In genomic region chr2:161337247-161337646, GRCh38 we compare ENCODE assay signal across 30 cellular contexts.
"Had no signal": no experiment of that assay in that cellular context is flagged by ENCODE, and none has a peak within 500 bp of the region (broad histone marks: within the 10 kb centered on the region; RNA-seq: fewer than 3 reads in every experiment).

No MANE protein-coding gene starts in this region.

- H3K36me3 ChIP-seq: ascending aorta, gastrocnemius medialis had no signal

- H3K4me3 Mint-ChIP-seq: activated CD4-positive, alpha-beta memory T cell treated with anti-CD3 and anti-CD28 coated beads for 36 hours; activated CD4-positive, alpha-beta T cell treated with anti-CD3 and anti-CD28 coated beads for 36 hours; activated CD4-positive, alpha-beta T cell treated with anti-CD3 and anti-CD28 coated beads, Interleukin-2, amount 10 ng/mL, durations not matched to agents 24 days and 14 days; activated CD8-positive, alpha-beta T cell treated with anti-CD3 and anti-CD28 coated beads, Interleukin-2, amount 10 ng/mL, durations not matched to agents 7 days and 5 days; activated naive CD4-positive, alpha-beta T cell treated with anti-CD3 and anti-CD28 coated beads, Interleukin-2, amount 10 ng/mL, durations not matched to agents 7 days and 5 days; activated naive CD8-positive, alpha-beta T cell treated with anti-CD3 and anti-CD28 coated beads, Interleukin-2, amount 10 ng/mL, durations not matched to agents 7 days and 5 days; activated T-cell treated with anti-CD3 and anti-CD28 coated beads, Interleukin-2, amount 50 U/mL, for 24 hours; activated T-cell treated with anti-CD3 and anti-CD28 coated beads, Interleukin-2, amount 50 U/mL, for 72 hours; brain; central memory CD8-positive, alpha-beta T cell; dendritic cell treated with granulocyte-macrophage colony-stimulating factor and Interleukin-4, amounts not matched to agents 40 ng/mL and 50 ng/mL, for 4 days had no signal

- DNase-seq: activated CD4-positive, alpha-beta memory T cell treated with anti-CD3 and anti-CD28 coated beads for 36 hours; activated CD4-positive, alpha-beta T cell treated with anti-CD3 and anti-CD28 coated beads for 36 hours; activated CD4-positive, alpha-beta T cell treated with anti-CD3 and anti-CD28 coated beads, Interleukin-2, amount 10 ng/mL, durations not matched to agents 24 days and 14 days; activated CD4-positive, CD25-positive, alpha-beta regulatory T cell; activated CD4-positive, CD25-positive, alpha-beta regulatory T cell treated with anti-CD3 and anti-CD28 coated beads, Interleukin-2, amount 50 U/mL, for 72 hours; activated CD8-positive, alpha-beta memory T cell treated with anti-CD3 and anti-CD28 coated beads, Interleukin-2, amount 50 U/mL, for 48 hours; activated CD8-positive, alpha-beta T cell treated with anti-CD3 and anti-CD28 coated beads, Interleukin-2, amount 10 ng/mL, durations not matched to agents 7 days and 5 days; activated gamma-delta T cell; activated naive CD4-positive, alpha-beta T cell; activated naive CD4-positive, alpha-beta T cell treated with anti-CD3 and anti-CD28 coated beads, Interleukin-2, amount 10 ng/mL, durations not matched to agents 7 days and 5 days; activated naive CD8-positive, alpha-beta T cell treated with anti-CD3 and anti-CD28 coated beads, Interleukin-2, amount 10 ng/mL, durations not matched to agents 7 days and 5 days; activated T-cell treated with anti-CD3 and anti-CD28 coated beads for 4 hours; activated T-cell treated with anti-CD3 and anti-CD28 coated beads, Interleukin-2, amount 50 U/mL, for 24 hours; activated T-cell treated with anti-CD3 and anti-CD28 coated beads, Interleukin-2, amount 50 U/mL, for 72 hours; dorsolateral prefrontal cortex; effector memory CD4-positive, alpha-beta T cell; erythroblast; foreskin keratinocyte; gastrocnemius medialis; heart right ventricle; T-helper 2 cell had no signal

- H3K4me2 ChIP-seq: hepatocyte had no signal

- H3K9me3 ChIP-seq: ascending aorta, esophagus muscularis mucosa, gastrocnemius medialis, heart right ventricle had no signal

- FAIRE-seq: bronchial epithelial cell had no signal

- H3K27me3 Mint-ChIP-seq: activated CD4-positive, alpha-beta memory T cell treated with anti-CD3 and anti-CD28 coated beads for 36 hours; activated CD4-positive, alpha-beta T cell treated with anti-CD3 and anti-CD28 coated beads for 36 hours; activated CD4-positive, alpha-beta T cell treated with anti-CD3 and anti-CD28 coated beads, Interleukin-2, amount 10 ng/mL, durations not matched to agents 24 days and 14 days; activated naive CD4-positive, alpha-beta T cell treated with anti-CD3 and anti-CD28 coated beads, Interleukin-2, amount 10 ng/mL, durations not matched to agents 7 days and 5 days; activated naive CD8-positive, alpha-beta T cell treated with anti-CD3 and anti-CD28 coated beads, Interleukin-2, amount 10 ng/mL, durations not matched to agents 7 days and 5 days; activated T-cell treated with anti-CD3 and anti-CD28 coated beads, Interleukin-2, amount 50 U/mL, for 24 hours; brain; central memory CD8-positive, alpha-beta T cell; dendritic cell treated with granulocyte-macrophage colony-stimulating factor and Interleukin-4, amounts not matched to agents 40 ng/mL and 50 ng/mL, for 4 days had no signal

- H3K4me1 Mint-ChIP-seq: activated CD4-positive, alpha-beta T cell treated with anti-CD3 and anti-CD28 coated beads for 36 hours; activated naive CD8-positive, alpha-beta T cell treated with anti-CD3 and anti-CD28 coated beads, Interleukin-2, amount 10 ng/mL, durations not matched to agents 7 days and 5 days; brain had no signal

- H3K9me3 Mint-ChIP-seq: activated CD4-positive, alpha-beta memory T cell treated with anti-CD3 and anti-CD28 coated beads for 36 hours; activated naive CD4-positive, alpha-beta T cell treated with anti-CD3 and anti-CD28 coated beads, Interleukin-2, amount 50 U/mL, for 72 hours; activated naive CD8-positive, alpha-beta T cell treated with anti-CD3 and anti-CD28 coated beads, Interleukin-2, amount 10 ng/mL, durations not matched to agents 7 days and 5 days; activated T-cell treated with anti-CD3 and anti-CD28 coated beads, Interleukin-2, amount 50 U/mL, for 24 hours; central memory CD8-positive, alpha-beta T cell had no signal

- H2AFZ ChIP-seq: hepatocyte had no signal

- H3K27me3 ChIP-seq: ascending aorta, dorsolateral prefrontal cortex, esophagus muscularis mucosa, foreskin keratinocyte, gastrocnemius medialis, heart right ventricle, hepatocyte had no signal

- H3K27ac Mint-ChIP-seq: activated CD4-positive, alpha-beta memory T cell treated with anti-CD3 and anti-CD28 coated beads for 36 hours; activated CD4-positive, alpha-beta T cell treated with anti-CD3 and anti-CD28 coated beads for 36 hours; activated CD4-positive, alpha-beta T cell treated with anti-CD3 and anti-CD28 coated beads, Interleukin-2, amount 10 ng/mL, durations not matched to agents 24 days and 14 days; activated CD8-positive, alpha-beta T cell treated with anti-CD3 and anti-CD28 coated beads, Interleukin-2, amount 10 ng/mL, durations not matched to agents 7 days and 5 days; activated naive CD4-positive, alpha-beta T cell treated with anti-CD3 and anti-CD28 coated beads, Interleukin-2, amount 10 ng/mL, durations not matched to agents 7 days and 5 days; activated naive CD4-positive, alpha-beta T cell treated with anti-CD3 and anti-CD28 coated beads, Interleukin-2, amount 50 U/mL, for 72 hours; activated naive CD8-positive, alpha-beta T cell treated with anti-CD3 and anti-CD28 coated beads, Interleukin-2, amount 10 ng/mL, durations not matched to agents 7 days and 5 days; activated T-cell treated with anti-CD3 and anti-CD28 coated beads, Interleukin-2, amount 50 U/mL, for 24 hours; activated T-cell treated with anti-CD3 and anti-CD28 coated beads, Interleukin-2, amount 50 U/mL, for 72 hours; brain; dendritic cell treated with granulocyte-macrophage colony-stimulating factor and Interleukin-4, amounts not matched to agents 40 ng/mL and 50 ng/mL, for 4 days had no signal

- H3K4me1 ChIP-seq: ascending aorta had no signal

- H3K4me3 ChIP-seq: ascending aorta, coronary artery, dorsolateral prefrontal cortex, esophagus muscularis mucosa, gastrocnemius medialis, heart right ventricle, hepatocyte had no signal

- H3K27ac ChIP-seq: ascending aorta, coronary artery, dorsolateral prefrontal cortex, esophagus muscularis mucosa, foreskin keratinocyte, gastrocnemius medialis, heart right ventricle, hepatocyte had no signal
